In the genomic region with DNA sequence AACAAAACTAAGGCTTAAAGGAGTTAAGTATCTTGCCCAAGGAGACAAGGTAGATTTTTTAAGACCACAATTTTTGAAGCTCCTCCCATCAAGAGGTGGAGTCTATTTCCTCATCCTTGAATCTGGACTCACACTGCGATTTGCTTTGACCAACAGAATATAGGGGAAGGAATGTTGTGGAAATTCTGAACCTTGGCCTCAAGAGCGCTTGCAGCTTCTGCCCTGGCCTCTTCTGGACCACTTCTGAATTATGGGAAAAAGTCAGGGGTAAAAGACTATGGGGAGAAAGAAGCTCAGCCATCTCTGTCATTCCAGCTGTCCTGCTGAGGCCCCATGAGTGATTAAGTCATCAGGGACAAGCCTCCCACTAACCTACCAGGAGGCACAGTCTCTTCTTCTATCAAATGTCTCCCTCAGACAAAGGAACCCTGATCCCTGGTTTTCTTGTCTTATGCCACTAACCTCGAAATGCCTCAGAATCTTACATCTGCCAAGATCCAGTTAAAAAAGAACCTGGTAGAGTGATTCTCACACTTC, we compare ENCODE assay signal across 3 cellular contexts.
TF ChIP-seq lines count a peak whose summit lies in the region.

No MANE protein-coding gene starts in this region.

TF ChIP-seq in GM23338, 12 proteins besides CTCF, POLR2A, EP300 and RAD21:
- no peak for TF ChIP-seq ZNF331 (CRISPR knock-in tag; IDR thresholded peaks at IDR 0.05; ENCODE audit: low read depth)
- TF ChIP-seq ETS1 (IDR thresholded peaks at IDR 0.05) = no peak
- TF ChIP-seq JUNB (IDR thresholded peaks at IDR 0.05; ENCODE audit: unreplicated experiment) = no peak
- TF ChIP-seq ZNF114 (CRISPR knock-in tag; IDR thresholded peaks at IDR 0.05) = no peak
- TF ChIP-seq EZH2phosphoT487 (IDR thresholded peaks at IDR 0.05; ENCODE audit: unreplicated experiment) = no peak

TF ChIP-seq in IMR-90, 13 proteins besides CTCF, POLR2A, EP300 and RAD21:
- TF ChIP-seq CHD1 (IDR thresholded peaks at IDR 0.05; ENCODE audit: low read depth, low read length) = no peak
- TF ChIP-seq MAFK (IDR thresholded peaks at IDR 0.05; ENCODE audit: low read depth, low read length) = no peak
- no peak for TF ChIP-seq SMC3 (IDR thresholded peaks at IDR 0.05; ENCODE audit: low read depth, low read length)
- no peak for TF ChIP-seq RFX5 (IDR thresholded peaks at IDR 0.05; ENCODE audit: low read depth, low read length)
- TF ChIP-seq FOS (IDR thresholded peaks at IDR 0.05; ENCODE audit: low read depth, low read length) = no peak
- TF ChIP-seq ELK1 (IDR thresholded peaks at IDR 0.05; ENCODE audit: borderline replicate concordance, low read depth, low read length) = no peak
- no peak for TF ChIP-seq BHLHE40 (IDR thresholded peaks at IDR 0.05; ENCODE audit: low read depth, low read length)

TF ChIP-seq in K562, 482 proteins besides CTCF, POLR2A, EP300 and RAD21:
- TF ChIP-seq, protein P1, sequence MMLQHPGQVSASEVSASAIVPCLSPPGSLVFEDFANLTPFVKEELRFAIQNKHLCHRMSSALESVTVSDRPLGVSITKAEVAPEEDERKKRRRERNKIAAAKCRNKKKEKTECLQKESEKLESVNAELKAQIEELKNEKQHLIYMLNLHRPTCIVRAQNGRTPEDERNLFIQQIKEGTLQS (IDR thresholded peaks at IDR 0.05) = 0 out of 2 replicates have a peak, but pooled peaks have one; percentile 17
- TF ChIP-seq, protein P1 (CRISPR knock-in tag; conservative IDR thresholded peaks at IDR 0.05) = no peak
- TF ChIP-seq NFIX (CRISPR knock-in tag; IDR thresholded peaks at IDR 0.05; ENCODE audit: low read depth) = no peak
